In genomic region chr9:129111143-129111761, GRCh38 we compare ENCODE assay signal across 8 cellular contexts. TPM values are rescaled to one million over a fixed set of nuclear protein-coding genes. Genes with fewer than 3 reads are reported as not detected.
DNase-seq lines count a peak whose midpoint lies in the region; ATAC-seq and TF ChIP-seq lines count a peak whose summit lies in the region.

PTPA (plus strand) TSS chr9:129111415; CDS start chr9:129111601, 186 bp downstream.

- peak within 1 kb of the TSS; percentile 91 for H3K4me3 Mint-ChIP-seq in glutamatergic neuron (ENCODE audit: unreplicated experiment)

- H3K4me1 ChIP-seq in HCT116 (ENCODE audit: control insufficient read depth in 1 of 2, insufficient read depth in 2 of 2, low read length in 2 of 2) (peaks cover 23 to 48% of the 10 kb centered on the region in 2 experiments), ovary (ENCODE audit: insufficient read depth) (peaks cover 5% of the 10 kb centered on the region), thyroid gland (peaks cover 22 to 24% of the 10 kb centered on the region in 2 donors)

- H3K9me2 ChIP-seq in HCT116 (ENCODE audit: insufficient read depth) = no peaks in the 10 kb centered on the region

- TF ChIP-seq RAD21 in HCT116 (IDR thresholded peaks at IDR 0.05; ENCODE audit: low read depth) = no peak

- POLR2A ChIA-PET in HCT116 (lab: Charles Lee) = interaction anchor here (1.3 to 1.8 kb wide), 2 partner anchors 29 kb away, joined by 3 to 4 read pairs; no protein-coding TSS in a partner anchor

- BruUV-seq in HCT116 (replicated peaks; lab: Mats Ljungman, UMichigan) = no TSS peak

- H3K27me3 ChIP-seq in HCT116 (ENCODE audit: insufficient read depth, low read length) (no peaks in the 10 kb centered on the region), ovary (no peaks in the 10 kb centered on the region), thyroid gland (no peaks in the 10 kb centered on the region)

- CTCF ChIA-PET in HCT116 (lab: Charles Lee) = interaction anchor here (0.6 kb wide), 2 partner anchors 34 to 243 kb away, joined by 3 read pairs; no protein-coding TSS in a partner anchor

- H3K9me3 ChIP-seq in HCT116 (ENCODE audit: control insufficient read depth in 1 of 2, insufficient read depth in 1 of 2, low read depth in 1 of 2, low read length in 2 of 2) = no peaks in the 10 kb centered on the region
- no peaks in the 10 kb centered on the region for H3K9me3 ChIP-seq in ovary
- no peaks in the 10 kb centered on the region for H3K9me3 ChIP-seq in thyroid gland

- H3K27me3 Mint-ChIP-seq in glutamatergic neuron (ENCODE audit: unreplicated experiment) = peaks cover 12% of the 10 kb centered on the region

- in situ Hi-C loops in G401 (cut with HindIII; ENCODE audit: low sequenced_read_pairs) = no loop called here

- intact Hi-C loops in HCT116 (cut with micrococcal nuclease) (no loop called here), ovary (cut with DNase I) (no loop called here), thyroid gland (cut with DNase I) (no loop called here)

- H3K4me2 ChIP-seq in HCT116 (ENCODE audit: low read length) = peak within 1 kb of the TSS; percentile 89

- peaks cover 45% of the 10 kb centered on the region for H3K79me2 ChIP-seq in HCT116 (ENCODE audit: insufficient read depth, low read length)

- RAD21 ChIA-PET in HCT116 (lab: Charles Lee; ENCODE audit: low non-redundant PET in 1 of 2, low total read pairs in 2 of 2, uncharacterized antibody in 2 of 2, unreplicated experiment in 2 of 2) = interaction anchor here in 1 of 2 experiments (0.7 kb wide), 1 partner anchor 61 kb away, joined by 5 read pairs; no protein-coding TSS in a partner anchor

- no peak for TF ChIP-seq CTCF in HCT116 (IDR thresholded peaks at IDR 0.05 in 2 of 3, conservative IDR thresholded peaks at IDR 0.05 in 1 of 3; ENCODE audit: borderline replicate concordance in 1 of 3, insufficient read depth in 1 of 3, low read depth in 2 of 3, low read length in 2 of 3)
- TF ChIP-seq CTCF in glutamatergic neuron (IDR thresholded peaks at IDR 0.05; ENCODE audit: partially characterized antibody, unreplicated experiment) = no peak
- no peak for TF ChIP-seq CTCF in ovary (IDR thresholded peaks at IDR 0.05)
- no peak for TF ChIP-seq CTCF in thyroid gland (IDR thresholded peaks at IDR 0.05)

- no peak for TF ChIP-seq EP300 in ovary (IDR thresholded peaks at IDR 0.05)

- no peak within 1 kb of the TSS for H2AFZ ChIP-seq in HCT116 (ENCODE audit: low read depth, low read length, poor library complexity, severe bottlenecking)

- H3K4me1 Mint-ChIP-seq in glutamatergic neuron (ENCODE audit: low read depth, unreplicated experiment) = peaks cover 13% of the 10 kb centered on the region

- H3K9ac ChIP-seq in HCT116 (ENCODE audit: low read length) = peak within 1 kb of the TSS; percentile 86

- no peaks in the 10 kb centered on the region for H3K9me3 Mint-ChIP-seq in activated naive CD4-positive, alpha-beta T cell treated with anti-CD3 and anti-CD28 coated beads, Interleukin-2, amount 50 U/mL, for 72 hours
- H3K9me3 Mint-ChIP-seq in glutamatergic neuron (ENCODE audit: unreplicated experiment) = peaks cover 5% of the 10 kb centered on the region

- ATAC-seq in HCT116 = peak; percentile 85
- peak; percentile 85 to 89 for ATAC-seq in activated naive CD4-positive, alpha-beta T cell treated with anti-CD3 and anti-CD28 coated beads, Interleukin-2, amount 50 U/mL, for 72 hours

- H3K36me3 Mint-ChIP-seq in activated naive CD4-positive, alpha-beta T cell treated with anti-CD3 and anti-CD28 coated beads, Interleukin-2, amount 50 U/mL, for 72 hours = peaks cover 0 to 9% of the 10 kb centered on the region in 2 donors
- H3K36me3 Mint-ChIP-seq in glutamatergic neuron (ENCODE audit: unreplicated experiment) = no peaks in the 10 kb centered on the region

- no peak for TF ChIP-seq POLR2A in HCT116 (IDR thresholded peaks at IDR 0.05; ENCODE audit: borderline replicate concordance, extremely low read depth, insufficient read depth, insufficient read length)
- peak; percentile 11 for TF ChIP-seq POLR2A in ovary (IDR thresholded peaks at IDR 0.05)
- TF ChIP-seq POLR2A in thyroid gland (IDR thresholded peaks at IDR 0.05) = peak in 1 of 2 donors; percentile 59

- H3K4me3 ChIP-seq in HCT116 (replicated peaks in 1 of 2; ENCODE audit: low read depth in 1 of 2, low read length in 2 of 2) = peak within 1 kb of the TSS; percentile 73 to 90
- peak within 1 kb of the TSS; percentile 78 for H3K4me3 ChIP-seq in ovary
- peak within 1 kb of the TSS; percentile 73 to 97 (median 96) for H3K4me3 ChIP-seq in thyroid gland (replicated peaks in 1 of 3)

- peak within 1 kb of the TSS; percentile 94 to 97 for H3K27ac Mint-ChIP-seq in activated naive CD4-positive, alpha-beta T cell treated with anti-CD3 and anti-CD28 coated beads, Interleukin-2, amount 50 U/mL, for 72 hours
- peak within 1 kb of the TSS; percentile 98 for H3K27ac Mint-ChIP-seq in glutamatergic neuron (ENCODE audit: unreplicated experiment)

- H3K27ac ChIP-seq in HCT116 (ENCODE audit: low read depth, low read length) (peak within 1 kb of the TSS; percentile 97), ovary (peak within 1 kb of the TSS; percentile 69 to 90), thyroid gland (peak within 1 kb of the TSS; percentile 90 to 97 (median 95))

- no peaks in the 10 kb centered on the region for H4K20me1 ChIP-seq in HCT116 (ENCODE audit: insufficient read depth)

- 0 to 1% (median 0%) methylated on average over 66 of the region's 66 CpGs for WGBS in ovary, 3 donors
- WGBS in thyroid gland, 2 donors = 1 to 3% methylated on average over 19 to 24 of the region's 66 CpGs

- H3K36me3 ChIP-seq in HCT116 (ENCODE audit: control insufficient read depth in 1 of 2, insufficient read depth in 2 of 2, low read length in 2 of 2) (no peaks in the 10 kb centered on the region), ovary (no peaks in the 10 kb centered on the region), thyroid gland (peaks cover 0 to 6% of the 10 kb centered on the region in 2 donors)

- peak; percentile 83 for DNase-seq in G401 (ENCODE audit: low spot score)
- DNase-seq in HCT116 (ENCODE audit: low read depth, low spot score) = peak; percentile 70
- DNase-seq in MV-4-11 (lab: John Stamatoyannopoulos, UW) = peak; percentile 80
- DNase-seq in SKM-1 treated with dmso at 0.1 percent for 144 hours (lab: John Stamatoyannopoulos, UW; ENCODE audit: unreplicated experiment) = peak; percentile 51
- DNase-seq in activated naive CD4-positive, alpha-beta T cell treated with anti-CD3 and anti-CD28 coated beads, Interleukin-2, amount 50 U/mL, for 72 hours (ENCODE audit: low spot score in 2 of 2) = peak; percentile 86
- peak; percentile 90 for DNase-seq in glutamatergic neuron
- peak; percentile 84 to 94 (median 86) for DNase-seq in ovary
- peak; percentile 88 to 90 for DNase-seq in thyroid gland

TF ChIP-seq in HCT116, 20 proteins besides CTCF, POLR2A, EP300 and RAD21:
- TF ChIP-seq ELF1 (IDR thresholded peaks at IDR 0.05; ENCODE audit: borderline replicate concordance, low read depth) (no peak), ZFX (IDR thresholded peaks at IDR 0.05) (peak; percentile 64; the same call in 1 of the 2 replicates), SP1 (IDR thresholded peaks at IDR 0.05; ENCODE audit: low read depth) (no peak), EZH2 (IDR thresholded peaks at IDR 0.05) (no peak), POLR2AphosphoS5 (IDR thresholded peaks at IDR 0.05; ENCODE audit: low read depth, low read length) (peak; percentile 75), FOSL1 (IDR thresholded peaks at IDR 0.05; ENCODE audit: low read depth) (no peak), EZH2phosphoT487 (IDR thresholded peaks at IDR 0.05; ENCODE audit: borderline replicate concordance) (no peak), YY1 (IDR thresholded peaks at IDR 0.05; ENCODE audit: extremely low read depth, insufficient replicate concordance, low read depth, low read length) (peak; percentile 98)

RNA-seq across cellular contexts. Expression of gene PTPA, which starts in this region (rescaled TPM):
- 215 and 261 TPM in 2 replicates for total RNA-seq in G401 (2014; rRNA removed; shearing (Covaris generic))
- total RNA-seq in HCT116 (2021; ENCODE audit: unreplicated experiment) (177 TPM), glutamatergic neuron (ENCODE audit: unreplicated experiment) (166 TPM), ovary (100 to 1,000 TPM in 3 of 7 donors, 10 to 100 TPM in 4; 32.1 to 107 (median 89.2) TPM), thyroid gland (100 to 1,000 TPM in 2 of 4 donors, 10 to 100 TPM in 2; 45.0 to 117 (median 89.5) TPM)
- polyA plus RNA-seq in HCT116 (2012) = 168 and 172 TPM in 2 replicates
- 100 to 1,000 TPM in 1 of 2 donors, 10 to 100 TPM in 1; 93.1 to 109 TPM for total RNA-seq in activated naive CD4-positive, alpha-beta T cell treated with anti-CD3 and anti-CD28 coated beads, Interleukin-2, amount 50 U/mL, for 72 hours
- 10 to 100 TPM; 62.9 to 97.8 TPM for polyA plus RNA-seq in ovary

Comparison
In these comparisons a context has a peak if more than half of its experiments do, and no peak if none do; other contexts are left out.
1. Peak in every context shown above with its lines: DNase-seq, ATAC-seq, H3K4me3 ChIP-seq and H3K27ac ChIP-seq.